ENCODE assay signal across 24 cellular contexts in genomic region chr16:9977333-9977897, GRCh38.
DNase-seq lines count a peak whose midpoint lies in the region; FAIRE-seq and TF ChIP-seq lines count a peak whose summit lies in the region.
"Had no signal": no experiment of that assay in that cellular context is flagged by ENCODE, and none has a peak within 500 bp of the region (broad histone marks: within the 10 kb centered on the region; RNA-seq: fewer than 3 reads in every experiment).

No MANE protein-coding gene starts in this region.

- H3K36me3 ChIP-seq in hepatocyte (replicated peaks; ENCODE audit: insufficient read depth, low read depth) (no peaks in the 10 kb centered on the region), tibial artery (no peaks in the 10 kb centered on the region), HAP-1 (replicated peaks) (no peaks in the 10 kb centered on the region)
- H3K36me3 ChIP-seq: SJSA1 had no signal

- no peak for FAIRE-seq in GM19239 (lab: Jason Lieb, UNC)
- FAIRE-seq: D721Med, H54, HTR-8/SVneo had no signal

- intact Hi-C loops in tibial artery (cut with DNase I; ENCODE audit: low total_unique reads): no loop called here

- H2AFZ ChIP-seq in hepatocyte: no peak overlapping the region

- H3K4me2 ChIP-seq in hepatocyte: peak overlapping the region; percentile 28

- DNase-seq in Ammon's horn (ENCODE audit: low spot score): peak; percentile 69
- peak; percentile 19 for DNase-seq in hepatocyte (ENCODE audit: low spot score)
- DNase-seq in superior temporal gyrus (ENCODE audit: extremely low spot score): peak; percentile 69
- no peak for DNase-seq in tibial artery
- no peak for DNase-seq in GM19239 (ENCODE audit: insufficient read length, low spot score)
- no peak for DNase-seq in HAP-1 (ENCODE audit: low spot score in 2 of 2)
- DNase-seq: 8988T, ACHN, KBM-7, MV-4-11, NCI-H1105, NCI-H1436 treated with DMSO at 0.1 percent for 48 hours, NCI-H187 treated with DMSO at 0.1 percent for 48 hours, NCI-H2171 treated with DMSO at 0.1 percent for 48 hours, NCI-H345, NCI-H524, NCI-H774, Right ventricle myocardium superior, RPMI8226 had no signal

- no peaks in the 10 kb centered on the region for H4K20me1 ChIP-seq in hepatocyte (ENCODE audit: insufficient read depth, poor library complexity, severe bottlenecking)

- no peaks in the 10 kb centered on the region for H3K27me3 ChIP-seq in hepatocyte
- H3K27me3 ChIP-seq in tibial artery: no peaks in the 10 kb centered on the region
- no peaks in the 10 kb centered on the region for H3K27me3 ChIP-seq in HAP-1 (ENCODE audit: low read depth)

- H3K9me3 ChIP-seq in hepatocyte (ENCODE audit: low read depth) (no peaks in the 10 kb centered on the region), tibial artery (no peaks in the 10 kb centered on the region), HAP-1 (no peaks in the 10 kb centered on the region)
- H3K9me3 ChIP-seq: SJSA1 had no signal

- no peak overlapping the region for H3K4me3 ChIP-seq in hepatocyte
- no peak overlapping the region for H3K4me3 ChIP-seq in tibial artery
- H3K4me3 ChIP-seq in HAP-1: no peak overlapping the region
- H3K4me3 ChIP-seq: SJSA1 had no signal

- no peaks in the 10 kb centered on the region for H3K4me1 ChIP-seq in hepatocyte (ENCODE audit: insufficient read depth)
- H3K4me1 ChIP-seq in tibial artery: no peaks in the 10 kb centered on the region
- no peaks in the 10 kb centered on the region for H3K4me1 ChIP-seq in HAP-1
- H3K4me1 ChIP-seq: SJSA1 had no signal

- TF ChIP-seq CTCF in hepatocyte (IDR thresholded peaks at IDR 0.05; ENCODE audit: poor library complexity) (no peak), tibial artery (IDR thresholded peaks at IDR 0.05) (no peak)

- WGBS in hepatocyte (ENCODE audit: low lambda C conversion rate, missing lambda C conversion rate): 70% methylated on average over 7 of the region's 7 CpGs

- H3K27ac ChIP-seq in angular gyrus (ENCODE audit: low read depth, low read length) (peak overlapping the region; percentile 98), hepatocyte (no peak overlapping the region), tibial artery (no peak overlapping the region)
- H3K27ac ChIP-seq: SJSA1 had no signal

- H3K9me2 ChIP-seq in hepatocyte (replicated peaks; ENCODE audit: insufficient read depth): no peaks in the 10 kb centered on the region

- in situ Hi-C loops in HAP-1 (cut with MboI; ENCODE audit: low sequenced_read_pairs): no loop called here

- H3K79me2 ChIP-seq in hepatocyte: no peaks in the 10 kb centered on the region

Comparison
In these comparisons a context has a peak if more than half of its experiments do, and no peak if none do; other contexts are left out.
1. DNase-seq: peak in Ammon's horn (single experiment), hepatocyte (single experiment) and superior temporal gyrus (single experiment); none in tibial artery (0 of 2), GM19239 (single experiment) and HAP-1 (0 of 2).